ENCODE assay signal across 27 cellular contexts in the genomic region with DNA sequence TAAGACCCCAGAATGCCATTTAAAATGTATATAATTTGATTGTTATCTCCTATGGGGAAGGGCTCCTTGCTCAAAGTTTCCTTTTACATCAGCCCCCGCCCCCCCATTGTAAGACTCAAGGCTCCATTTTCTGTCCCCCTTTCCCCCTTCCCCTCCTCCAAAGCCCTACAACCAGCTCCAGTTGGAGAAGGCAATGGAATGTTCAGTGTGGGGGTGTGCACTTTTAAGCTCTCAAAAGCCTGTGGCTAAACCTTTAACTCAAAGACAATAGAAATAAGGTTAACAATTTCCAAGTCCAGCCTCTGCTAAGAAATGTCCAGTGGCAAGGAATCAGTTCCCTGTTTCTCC.
DNase-seq lines count a peak whose midpoint lies in the region; ATAC-seq and TF ChIP-seq lines count a peak whose summit lies in the region.
"Had no signal": no experiment of that assay in that cellular context is flagged by ENCODE, and none has a peak within 500 bp of the region (broad histone marks: within the 10 kb centered on the region; RNA-seq: fewer than 3 reads in every experiment).

No MANE protein-coding gene starts in this region.

- peaks cover 10% of the 10 kb centered on the region for H3K27me3 Mint-ChIP-seq in neural progenitor cell (ENCODE audit: insufficient read depth, low read depth)

- no peak for TF ChIP-seq EP300 in SK-N-SH (IDR thresholded peaks at IDR 0.05; ENCODE audit: borderline replicate concordance in 1 of 2, low read depth in 1 of 2, low read length in 1 of 2)

- H3K79me2 ChIP-seq in GM23248 (ENCODE audit: insufficient read depth) (no peaks in the 10 kb centered on the region), SK-N-SH (ENCODE audit: insufficient read depth) (no peaks in the 10 kb centered on the region), neural progenitor cell (ENCODE audit: low read depth) (no peaks in the 10 kb centered on the region)

- H3K27ac ChIP-seq in GM23248 = no peak overlapping the region
- no peak overlapping the region for H3K27ac ChIP-seq in SK-N-SH (ENCODE audit: low read depth in 2 of 2, low read length in 1 of 2)
- no peak overlapping the region for H3K27ac ChIP-seq in neural progenitor cell
- H3K27ac ChIP-seq: BLaER1, coronary artery, upper lobe of right lung had no signal

- DNase-seq in GM23248 (peak; percentile 13), SK-N-SH (no peak), fibroblast of the aortic adventitia (ENCODE audit: low read depth) (peak; percentile 7), neural progenitor cell (ENCODE audit: low spot score) (peak; percentile 43), GM13977 (ENCODE audit: low spot score) (no peak), DMS79 treated with DMSO at 0.1 percent for 48 hours (lab: John Stamatoyannopoulos, UW) (no peak)
- DNase-seq: activated CD4-positive, alpha-beta T cell treated with anti-CD3 and anti-CD28 coated beads for 36 hours; activated naive CD4-positive, alpha-beta T cell; activated T-cell treated with anti-CD3 and anti-CD28 coated beads, Interleukin-2, amount 50 U/mL, for 4 hours; Caco-2; DND-41; kidney; MG63; NCI-H1417 treated with DMSO at 0.1 percent for 48 hours; NCI-H446 treated with DMSO at 0.1 percent for 48 hours; nucleus accumbens; substantia nigra; T-cell; upper lobe of right lung had no signal

- peaks cover 28% of the 10 kb centered on the region for H3K4me1 Mint-ChIP-seq in neural progenitor cell
- H3K4me1 Mint-ChIP-seq: activated CD4-positive, alpha-beta T cell treated with anti-CD3 and anti-CD28 coated beads for 36 hours; T-cell had no signal

- in situ Hi-C loops in GM23248 (cut with MboI) = no loop called here
- in situ Hi-C loops in GM13977 (cut with MboI; ENCODE audit: low pct_unique_long_range_greater_than_20kb, low sequenced_read_pairs, unreplicated experiment) = no loop called here

- 76% methylated on average over 1 of the region's 1 CpG; no CpG with 5 or more reads in 1 of the 2 experiments for WGBS in GM23248 (ENCODE audit: low coverage in 1 of 2, low lambda C conversion rate in 2 of 2, missing lambda C conversion rate in 2 of 2), 2 experiments
- 41% methylated on average over 1 of the region's 1 CpG for WGBS in SK-N-SH (ENCODE audit: low lambda C conversion rate)

- H3K36me3 Mint-ChIP-seq in neural progenitor cell = no peaks in the 10 kb centered on the region
- H3K36me3 Mint-ChIP-seq: T-cell had no signal

- H3K27ac Mint-ChIP-seq in neural progenitor cell = no peak overlapping the region
- H3K27ac Mint-ChIP-seq: activated CD4-positive, alpha-beta T cell treated with anti-CD3 and anti-CD28 coated beads for 36 hours; T-cell had no signal

- H4K20me1 ChIP-seq in GM23248 (ENCODE audit: insufficient read depth) = no peaks in the 10 kb centered on the region
- H4K20me1 ChIP-seq in SK-N-SH (ENCODE audit: insufficient read depth) = no peaks in the 10 kb centered on the region
- H4K20me1 ChIP-seq in neural progenitor cell (ENCODE audit: low read depth) = no peaks in the 10 kb centered on the region
- H4K20me1 ChIP-seq: BLaER1 had no signal

- no peaks in the 10 kb centered on the region for H3K9me3 Mint-ChIP-seq in neural progenitor cell
- H3K9me3 Mint-ChIP-seq: activated T-cell treated with anti-CD3 and anti-CD28 coated beads, Interleukin-2, amount 50 U/mL, for 4 hours; H9; T-cell had no signal

- H3K9ac ChIP-seq in GM23248 = no peak overlapping the region
- H3K9ac ChIP-seq in SK-N-SH = no peak overlapping the region
- H3K9ac ChIP-seq in neural progenitor cell = no peak overlapping the region
- H3K9ac ChIP-seq: BLaER1 had no signal

- H3K4me3 ChIP-seq in GM23248 (no peak overlapping the region), SK-N-SH (ENCODE audit: low read depth in 2 of 2, low read length in 1 of 2) (no peak overlapping the region), fibroblast of the aortic adventitia (ENCODE audit: low read depth, low read length) (no peak overlapping the region), neural progenitor cell (no peak overlapping the region)
- H3K4me3 ChIP-seq: BLaER1, coronary artery, GM12878, lung, MG63, upper lobe of right lung had no signal

- H3K4me1 ChIP-seq in GM23248 (ENCODE audit: insufficient read depth) (0 out of 2 replicates have a peak, but pooled peaks cover 8% of the 10 kb centered on the region), SK-N-SH (ENCODE audit: control insufficient read depth in 1 of 2, insufficient read depth in 2 of 2, low read depth in 1 of 2, low read length in 1 of 2) (peaks cover 0 to 3% of the 10 kb centered on the region in 2 experiments; a peak in 1 of 4 replicates), neural progenitor cell (peaks cover 18% of the 10 kb centered on the region)
- H3K4me1 ChIP-seq: BLaER1, Caco-2, upper lobe of right lung had no signal

- H3K9me3 ChIP-seq in GM23248 (ENCODE audit: low read depth) (no peaks in the 10 kb centered on the region), SK-N-SH (no peaks in the 10 kb centered on the region), neural progenitor cell (ENCODE audit: low read depth) (no peaks in the 10 kb centered on the region)
- H3K9me3 ChIP-seq: Caco-2, MG63, upper lobe of right lung had no signal

- no peak overlapping the region for H3K4me2 ChIP-seq in GM23248 (ENCODE audit: unreplicated experiment)
- H3K4me2 ChIP-seq in SK-N-SH = peak overlapping the region; percentile 11; the same call in 1 of the 2 replicates
- H3K4me2 ChIP-seq in neural progenitor cell = peak overlapping the region; percentile 26
- H3K4me2 ChIP-seq: BLaER1 had no signal

- ATAC-seq in HG02870 (IDR thresholded peaks at IDR 0.05; ENCODE audit: unreplicated experiment) (no peak), HG03520 (IDR thresholded peaks at IDR 0.05; ENCODE audit: unreplicated experiment) (no peak)
- ATAC-seq: activated CD4-positive, alpha-beta T cell treated with anti-CD3 and anti-CD28 coated beads for 36 hours; activated T-cell treated with anti-CD3 and anti-CD28 coated beads, Interleukin-2, amount 50 U/mL, for 4 hours; GM12878; Right ventricle myocardium inferior; T-cell; upper lobe of right lung had no signal

- TF ChIP-seq CTCF in SK-N-SH (IDR thresholded peaks at IDR 0.05) (no peak), fibroblast of the aortic adventitia (IDR thresholded peaks at IDR 0.05; ENCODE audit: insufficient read depth, low read length) (no peak), neural progenitor cell (IDR thresholded peaks at IDR 0.05) (no peak), GM13977 (IDR thresholded peaks at IDR 0.05; ENCODE audit: extremely low read depth, insufficient read depth, missing control alignments) (no peak)

- no peak overlapping the region for H2AFZ ChIP-seq in GM23248
- no peak overlapping the region for H2AFZ ChIP-seq in SK-N-SH (ENCODE audit: low read depth)
- peak overlapping the region; percentile 51 for H2AFZ ChIP-seq in neural progenitor cell (replicated peaks)

- H3K36me3 ChIP-seq in GM23248 (ENCODE audit: low read depth) (no peaks in the 10 kb centered on the region), SK-N-SH (replicated peaks in 1 of 2; ENCODE audit: control insufficient read depth in 1 of 2, insufficient read depth in 2 of 2, low read length in 1 of 2) (no peaks in the 10 kb centered on the region), neural progenitor cell (no peaks in the 10 kb centered on the region)
- H3K36me3 ChIP-seq: BLaER1, MG63, upper lobe of right lung had no signal

- H3K27me3 ChIP-seq in GM23248 (replicated peaks; ENCODE audit: insufficient read depth) = 0 out of 2 replicates have a peak, but pooled peaks cover 6% of the 10 kb centered on the region
- H3K27me3 ChIP-seq in SK-N-SH (ENCODE audit: insufficient read depth) = no peaks in the 10 kb centered on the region
- no peaks in the 10 kb centered on the region for H3K27me3 ChIP-seq in neural progenitor cell
- H3K27me3 ChIP-seq: BLaER1, MG63 had no signal

- H3K9me2 ChIP-seq in GM23248 (ENCODE audit: insufficient read depth) (no peaks in the 10 kb centered on the region), SK-N-SH (no peaks in the 10 kb centered on the region)

- POLR2A ChIA-PET in SK-N-SH (lab: Yijun Ruan, JAX) = no interaction called here

- no peak for TF ChIP-seq RAD21 in SK-N-SH (IDR thresholded peaks at IDR 0.05; ENCODE audit: low read length)

- peak overlapping the region; percentile 48 for H3K4me3 Mint-ChIP-seq in neural progenitor cell
- H3K4me3 Mint-ChIP-seq: activated CD4-positive, alpha-beta T cell treated with anti-CD3 and anti-CD28 coated beads for 36 hours; activated T-cell treated with anti-CD3 and anti-CD28 coated beads, Interleukin-2, amount 50 U/mL, for 4 hours; T-cell had no signal

- H3F3A ChIP-seq in GM23248 (ENCODE audit: insufficient read depth) (no peaks in the 10 kb centered on the region), SK-N-SH (replicated peaks; ENCODE audit: insufficient read depth) (no peaks in the 10 kb centered on the region), neural progenitor cell (ENCODE audit: low read depth) (no peaks in the 10 kb centered on the region)

- CTCF ChIA-PET in SK-N-SH (lab: Yijun Ruan, JAX) = interaction anchor here (1.1 to 5.7 kb wide), 3 partner anchors 7 to 116 kb away, joined by 3 to 75 read pairs (median 4); no protein-coding TSS in a partner anchor

TF ChIP-seq in SK-N-SH, 30 proteins besides CTCF, POLR2A, EP300 and RAD21 (continues in another document):
- TF ChIP-seq, protein P1, sequence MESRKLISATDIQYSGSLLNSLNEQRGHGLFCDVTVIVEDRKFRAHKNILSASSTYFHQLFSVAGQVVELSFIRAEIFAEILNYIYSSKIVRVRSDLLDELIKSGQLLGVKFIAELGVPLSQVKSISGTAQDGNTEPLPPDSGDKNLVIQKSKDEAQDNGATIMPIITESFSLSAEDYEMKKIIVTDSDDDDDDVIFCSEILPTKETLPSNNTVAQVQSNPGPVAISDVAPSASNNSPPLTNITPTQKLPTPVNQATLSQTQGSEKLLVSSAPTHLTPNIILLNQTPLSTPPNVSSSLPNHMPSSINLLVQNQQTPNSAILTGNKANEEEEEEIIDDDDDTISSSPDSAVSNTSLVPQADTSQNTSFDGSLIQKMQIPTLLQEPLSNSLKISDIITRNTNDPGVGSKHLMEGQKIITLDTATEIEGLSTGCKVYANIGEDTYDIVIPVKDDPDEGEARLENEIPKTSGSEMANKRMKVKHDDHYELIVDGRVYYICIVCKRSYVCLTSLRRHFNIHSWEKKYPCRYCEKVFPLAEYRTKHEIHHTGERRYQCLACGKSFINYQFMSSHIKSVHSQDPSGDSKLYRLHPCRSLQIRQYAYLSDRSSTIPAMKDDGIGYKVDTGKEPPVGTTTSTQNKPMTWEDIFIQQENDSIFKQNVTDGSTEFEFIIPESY (IDR thresholded peaks at IDR 0.05; ENCODE audit: borderline replicate concordance, low read depth) = no peak
- TF ChIP-seq USF2 (IDR thresholded peaks at IDR 0.05; ENCODE audit: borderline replicate concordance, low read depth, low read length) (no peak), POLR2AphosphoS5 (IDR thresholded peaks at IDR 0.05; ENCODE audit: low read depth, low read length) (no peak), FOSL2 (IDR thresholded peaks at IDR 0.05; ENCODE audit: borderline replicate concordance, low read depth) (no peak)

Comparison
In these comparisons a context has a peak if more than half of its experiments do, and no peak if none do; other contexts are left out.
1. DNase-seq: peak in GM23248 (single experiment), fibroblast of the aortic adventitia (single experiment) and neural progenitor cell (single experiment); none in SK-N-SH (single experiment), GM13977 (single experiment) and DMS79 treated with DMSO at 0.1 percent for 48 hours (single experiment).